In the genomic region with DNA sequence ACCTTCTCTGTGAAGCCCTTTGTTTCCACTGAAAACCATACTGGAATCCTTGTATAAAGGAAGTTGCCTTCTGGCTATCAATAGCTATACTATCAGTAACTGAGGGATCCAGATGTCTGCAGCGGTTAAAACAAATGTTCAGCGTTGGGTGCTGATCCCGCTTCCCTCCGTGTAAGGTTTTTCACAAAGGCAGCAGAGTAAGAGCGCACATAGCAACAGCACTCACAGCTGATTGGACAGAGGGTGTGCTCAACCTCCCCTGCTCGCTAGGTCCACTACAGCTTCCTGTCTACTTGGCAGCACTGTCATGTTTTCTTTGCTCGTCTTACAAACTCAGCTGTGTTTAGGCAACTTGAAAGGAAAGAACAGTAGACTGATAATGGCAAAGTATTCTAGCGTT, we compare ENCODE assay signal across 8 cellular contexts. TPM values are rescaled to one million over a fixed set of nuclear protein-coding genes. Genes with fewer than 3 reads are reported as not detected.
DNase-seq lines count a peak whose midpoint lies in the region; ATAC-seq and TF ChIP-seq lines count a peak whose summit lies in the region.

No MANE protein-coding gene starts in this region.

- H3K9me3 ChIP-seq in liver (ENCODE audit: control insufficient read depth in 4 of 4, low read length in 3 of 4): no peaks in the 10 kb centered on the region

- H3K36me3 ChIP-seq in liver (ENCODE audit: control insufficient read depth in 4 of 4, insufficient read depth in 3 of 4, low read depth in 1 of 4, low read length in 3 of 4): peaks cover 0 to 7% (median 2%) of the 10 kb centered on the region in 4 donors

- peak overlapping the region; percentile 21 to 42 for H3K27ac ChIP-seq in liver (ENCODE audit: low read depth in 1 of 2, low read length in 2 of 2)

- H3K9ac ChIP-seq in liver (ENCODE audit: low read depth in 1 of 2, low read length in 2 of 2): no peak overlapping the region

- H3K27me3 ChIP-seq in liver (ENCODE audit: control insufficient read depth in 4 of 4, insufficient read depth in 4 of 4, low read length in 3 of 4): no peaks in the 10 kb centered on the region

- H3K4me3 ChIP-seq in liver (ENCODE audit: low read depth in 1 of 3, low read length in 3 of 3): peak overlapping the region in 1 of 3 donors; percentile 31

- peak; percentile 87 for ATAC-seq in HG02571 (IDR thresholded peaks at IDR 0.05; ENCODE audit: unreplicated experiment)

- no peak for TF ChIP-seq CTCF in liver (IDR thresholded peaks at IDR 0.05; ENCODE audit: low read depth, low read length, missing input control)

- DNase-seq in DMS53 (lab: John Stamatoyannopoulos, UW) (peak; percentile 90), NCI-H2081 (lab: John Stamatoyannopoulos, UW) (peak; percentile 83 to 96), NCI-H1048 (lab: John Stamatoyannopoulos, UW) (no peak)
- peak; percentile 7 to 12 for DNase-seq in activated CD4-positive, alpha-beta T cell treated with anti-CD3 and anti-CD28 coated beads for 4 hours
- DNase-seq in effector CD4-positive, alpha-beta T cell: peak; percentile 18
- DNase-seq in stimulated activated CD8-positive, alpha-beta memory T cell treated with anti-CD3 and anti-CD28 coated beads, Interleukin-4, amount 100 ng/mL, for 48 hours: peak; percentile 30

- WGBS in liver: 25% methylated on average over 8 of the region's 8 CpGs

- peaks cover 7 to 47% (median 27%) of the 10 kb centered on the region in 4 donors for H3K4me1 ChIP-seq in liver (ENCODE audit: control insufficient read depth in 4 of 4, insufficient read depth in 4 of 4, low read length in 3 of 4)

- TF ChIP-seq RAD21 in liver (IDR thresholded peaks at IDR 0.05): no peak

TF ChIP-seq in liver, 16 proteins besides CTCF, POLR2A, EP300 and RAD21:
- TF ChIP-seq YY1 (IDR thresholded peaks at IDR 0.05): peak; percentile 46
- TF ChIP-seq HNF4A (conservative IDR thresholded peaks at IDR 0.05): peak; percentile 19 to 28
- TF ChIP-seq, protein P1, sequence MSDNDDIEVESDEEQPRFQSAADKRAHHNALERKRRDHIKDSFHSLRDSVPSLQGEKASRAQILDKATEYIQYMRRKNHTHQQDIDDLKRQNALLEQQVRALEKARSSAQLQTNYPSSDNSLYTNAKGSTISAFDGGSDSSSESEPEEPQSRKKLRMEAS (IDR thresholded peaks at IDR 0.05): peak; percentile 13
- peak in 1 of 2 donors; percentile 48 for TF ChIP-seq GABPA (IDR thresholded peaks at IDR 0.05 in 1 of 2, conservative IDR thresholded peaks at IDR 0.05 in 1 of 2)
- TF ChIP-seq, protein P2, sequence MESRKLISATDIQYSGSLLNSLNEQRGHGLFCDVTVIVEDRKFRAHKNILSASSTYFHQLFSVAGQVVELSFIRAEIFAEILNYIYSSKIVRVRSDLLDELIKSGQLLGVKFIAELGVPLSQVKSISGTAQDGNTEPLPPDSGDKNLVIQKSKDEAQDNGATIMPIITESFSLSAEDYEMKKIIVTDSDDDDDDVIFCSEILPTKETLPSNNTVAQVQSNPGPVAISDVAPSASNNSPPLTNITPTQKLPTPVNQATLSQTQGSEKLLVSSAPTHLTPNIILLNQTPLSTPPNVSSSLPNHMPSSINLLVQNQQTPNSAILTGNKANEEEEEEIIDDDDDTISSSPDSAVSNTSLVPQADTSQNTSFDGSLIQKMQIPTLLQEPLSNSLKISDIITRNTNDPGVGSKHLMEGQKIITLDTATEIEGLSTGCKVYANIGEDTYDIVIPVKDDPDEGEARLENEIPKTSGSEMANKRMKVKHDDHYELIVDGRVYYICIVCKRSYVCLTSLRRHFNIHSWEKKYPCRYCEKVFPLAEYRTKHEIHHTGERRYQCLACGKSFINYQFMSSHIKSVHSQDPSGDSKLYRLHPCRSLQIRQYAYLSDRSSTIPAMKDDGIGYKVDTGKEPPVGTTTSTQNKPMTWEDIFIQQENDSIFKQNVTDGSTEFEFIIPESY (IDR thresholded peaks at IDR 0.05): no peak
- no peak for TF ChIP-seq FOXA1 (IDR thresholded peaks at IDR 0.05)
- TF ChIP-seq HNF4G (IDR thresholded peaks at IDR 0.05): no peak
- TF ChIP-seq RXRA (IDR thresholded peaks at IDR 0.05): peak; percentile 14 to 38
- TF ChIP-seq SP1 (IDR thresholded peaks at IDR 0.05): peak; percentile 69
- TF ChIP-seq, protein P3, sequence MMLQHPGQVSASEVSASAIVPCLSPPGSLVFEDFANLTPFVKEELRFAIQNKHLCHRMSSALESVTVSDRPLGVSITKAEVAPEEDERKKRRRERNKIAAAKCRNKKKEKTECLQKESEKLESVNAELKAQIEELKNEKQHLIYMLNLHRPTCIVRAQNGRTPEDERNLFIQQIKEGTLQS (IDR thresholded peaks at IDR 0.05): no peak
- TF ChIP-seq FOXA2 (IDR thresholded peaks at IDR 0.05): no peak
- TF ChIP-seq NR2F2 (IDR thresholded peaks at IDR 0.05): no peak
- TF ChIP-seq, protein P4, sequence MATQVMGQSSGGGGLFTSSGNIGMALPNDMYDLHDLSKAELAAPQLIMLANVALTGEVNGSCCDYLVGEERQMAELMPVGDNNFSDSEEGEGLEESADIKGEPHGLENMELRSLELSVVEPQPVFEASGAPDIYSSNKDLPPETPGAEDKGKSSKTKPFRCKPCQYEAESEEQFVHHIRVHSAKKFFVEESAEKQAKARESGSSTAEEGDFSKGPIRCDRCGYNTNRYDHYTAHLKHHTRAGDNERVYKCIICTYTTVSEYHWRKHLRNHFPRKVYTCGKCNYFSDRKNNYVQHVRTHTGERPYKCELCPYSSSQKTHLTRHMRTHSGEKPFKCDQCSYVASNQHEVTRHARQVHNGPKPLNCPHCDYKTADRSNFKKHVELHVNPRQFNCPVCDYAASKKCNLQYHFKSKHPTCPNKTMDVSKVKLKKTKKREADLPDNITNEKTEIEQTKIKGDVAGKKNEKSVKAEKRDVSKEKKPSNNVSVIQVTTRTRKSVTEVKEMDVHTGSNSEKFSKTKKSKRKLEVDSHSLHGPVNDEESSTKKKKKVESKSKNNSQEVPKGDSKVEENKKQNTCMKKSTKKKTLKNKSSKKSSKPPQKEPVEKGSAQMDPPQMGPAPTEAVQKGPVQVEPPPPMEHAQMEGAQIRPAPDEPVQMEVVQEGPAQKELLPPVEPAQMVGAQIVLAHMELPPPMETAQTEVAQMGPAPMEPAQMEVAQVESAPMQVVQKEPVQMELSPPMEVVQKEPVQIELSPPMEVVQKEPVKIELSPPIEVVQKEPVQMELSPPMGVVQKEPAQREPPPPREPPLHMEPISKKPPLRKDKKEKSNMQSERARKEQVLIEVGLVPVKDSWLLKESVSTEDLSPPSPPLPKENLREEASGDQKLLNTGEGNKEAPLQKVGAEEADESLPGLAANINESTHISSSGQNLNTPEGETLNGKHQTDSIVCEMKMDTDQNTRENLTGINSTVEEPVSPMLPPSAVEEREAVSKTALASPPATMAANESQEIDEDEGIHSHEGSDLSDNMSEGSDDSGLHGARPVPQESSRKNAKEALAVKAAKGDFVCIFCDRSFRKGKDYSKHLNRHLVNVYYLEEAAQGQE (IDR thresholded peaks at IDR 0.05): no peak

RNA-seq across cellular contexts. Expression of a gene that starts 27.3 kb away (rescaled TPM):
- total RNA-seq in liver: 10 to 100 TPM; 31.4 to 77.8 TPM
- 10 to 100 TPM; 12.8 to 20.9 TPM for polyA plus RNA-seq in liver
